In the genomic region with DNA sequence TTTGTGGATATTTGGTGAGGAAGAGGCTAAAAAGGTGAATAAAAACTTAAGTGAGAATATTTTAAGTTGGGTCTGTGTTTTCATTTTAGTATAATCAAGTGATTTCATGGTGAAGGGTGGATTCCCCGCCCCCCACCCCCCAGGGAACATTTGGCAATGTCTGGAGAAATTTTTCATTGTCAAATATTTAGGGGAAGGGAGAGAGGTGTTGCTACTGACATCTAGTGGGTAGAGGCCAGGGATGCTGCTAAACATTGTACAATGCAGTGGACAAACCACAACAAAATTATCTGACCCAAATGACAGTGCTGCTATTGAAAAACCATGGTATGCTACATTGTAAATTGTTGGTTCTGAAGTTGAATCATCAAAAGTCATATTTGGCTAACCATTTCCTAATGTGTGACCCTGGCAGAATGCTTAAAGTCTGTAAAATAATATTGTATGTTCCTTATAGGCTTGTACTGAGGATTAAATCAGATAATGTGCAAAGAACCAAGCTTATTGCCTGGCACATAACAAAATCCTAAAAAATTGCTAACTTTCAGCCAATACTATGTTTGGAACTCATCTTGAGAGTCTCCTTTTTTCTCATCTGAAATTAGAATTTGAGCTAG, we compare ENCODE assay signal across 1 cellular context.
TF ChIP-seq lines count a peak whose summit lies in the region.

No MANE protein-coding gene starts in this region.

TF ChIP-seq in endothelial cell of umbilical vein, 7 proteins besides CTCF, POLR2A, EP300 and RAD21 (continued from another document):
- TF ChIP-seq, protein P1, sequence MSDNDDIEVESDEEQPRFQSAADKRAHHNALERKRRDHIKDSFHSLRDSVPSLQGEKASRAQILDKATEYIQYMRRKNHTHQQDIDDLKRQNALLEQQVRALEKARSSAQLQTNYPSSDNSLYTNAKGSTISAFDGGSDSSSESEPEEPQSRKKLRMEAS (IDR thresholded peaks at IDR 0.05; ENCODE audit: insufficient read depth, insufficient read length) = no peak
- no peak for TF ChIP-seq GATA2 (IDR thresholded peaks at IDR 0.05; ENCODE audit: insufficient read depth, insufficient read length, low read depth, low read length)
